Comparison of ENCODE assay signal across 22 cellular contexts in the genomic region with DNA sequence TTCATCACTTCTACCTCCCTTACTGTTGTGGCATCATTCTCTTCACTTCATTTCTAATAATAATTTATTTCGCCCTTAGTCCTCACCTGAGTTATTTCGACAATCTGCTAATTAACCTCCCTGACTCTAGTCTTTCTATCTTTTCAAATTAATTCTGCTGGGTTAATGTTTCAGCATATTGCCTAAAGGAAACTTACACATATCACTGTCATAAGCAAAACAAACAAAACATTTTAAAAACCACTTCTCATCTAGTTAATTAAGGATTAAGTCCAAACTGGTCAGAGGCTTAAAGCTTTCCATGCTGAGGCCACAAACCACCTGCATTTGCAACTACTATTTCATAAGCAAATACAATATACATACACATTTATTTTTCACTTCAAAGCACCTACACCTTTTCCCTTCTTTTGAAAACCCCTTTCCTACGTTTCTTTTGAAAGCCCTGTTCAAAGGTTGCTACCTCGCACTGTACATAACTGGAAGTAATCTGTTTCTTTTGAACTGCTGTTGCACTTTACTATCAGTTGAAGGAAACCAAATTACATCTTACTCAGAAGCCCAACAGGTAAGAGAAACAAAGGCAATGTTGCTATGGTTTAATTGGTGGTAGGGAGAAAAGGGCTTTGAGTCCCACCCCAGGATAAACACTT.
"Had no signal": no experiment of that assay in that cellular context is flagged by ENCODE, and none has a peak within 500 bp of the region (broad histone marks: within the 10 kb centered on the region; RNA-seq: fewer than 3 reads in every experiment).

No MANE protein-coding gene starts in this region.

- H3K9me3 Mint-ChIP-seq: effector memory CD8-positive, alpha-beta T cell; natural killer cell treated with Interleukin-12 subunit alpha and Interleukin-12 subunit beta and Interleukin-15 and Interleukin-18, amount 100 ng/mL, for 72 hours; neural progenitor cell; type B pancreatic cell had no signal

- H3K27me3 ChIP-seq: foreskin keratinocyte, hepatocyte, neural progenitor cell, ovary, right atrium auricular region, suprapubic skin, thyroid gland had no signal

- H3K36me3 Mint-ChIP-seq: natural killer cell treated with Interleukin-12 subunit alpha and Interleukin-12 subunit beta and Interleukin-15 and Interleukin-18, amount 100 ng/mL, for 72 hours had no signal

- H3K4me3 ChIP-seq: hepatocyte, lung, neural progenitor cell, ovary, right atrium auricular region, smooth muscle cell, suprapubic skin, thyroid gland had no signal

- H3K9me3 ChIP-seq: ovary, right atrium auricular region, suprapubic skin, thyroid gland had no signal

- H3K4me2 ChIP-seq: hepatocyte, neural progenitor cell, smooth muscle cell had no signal

- FAIRE-seq: urothelium cell line had no signal

- H3K9ac ChIP-seq: neural progenitor cell had no signal

- H3K4me1 Mint-ChIP-seq: neural progenitor cell had no signal

- H3K27me3 Mint-ChIP-seq: effector memory CD8-positive, alpha-beta T cell; natural killer cell treated with Interleukin-12 subunit alpha and Interleukin-12 subunit beta and Interleukin-15 and Interleukin-18, amount 100 ng/mL, for 72 hours; type B pancreatic cell had no signal

- H3K27ac ChIP-seq: foreskin keratinocyte, hepatocyte, neural progenitor cell, ovary, right atrium auricular region, suprapubic skin, thyroid gland had no signal

- H3K4me3 Mint-ChIP-seq: effector memory CD8-positive, alpha-beta T cell; natural killer cell treated with Interleukin-12 subunit alpha and Interleukin-12 subunit beta and Interleukin-15 and Interleukin-18, amount 100 ng/mL, for 72 hours; neural progenitor cell; type B pancreatic cell had no signal

- DNase-seq: effector memory CD8-positive, alpha-beta T cell; erythroblast; foreskin keratinocyte; head of caudate nucleus; left colon; left ventricle myocardium superior; mesenchymal stem cell; midbrain; nucleus accumbens; ovary; stimulated activated CD4-positive, alpha-beta T cell treated with anti-CD3 and anti-CD28 coated beads, Interleukin-2, amount 100 ng/mL, for 48 hours; stimulated activated naive CD8-positive, alpha-beta T cell treated with anti-CD3 and anti-CD28 coated beads, Interleukin-15, Interleukin-2, amounts not matched to agents 100 U/mL and 50 U/mL, for 24 hours; thyroid gland had no signal

- H3K27ac Mint-ChIP-seq: natural killer cell treated with Interleukin-12 subunit alpha and Interleukin-12 subunit beta and Interleukin-15 and Interleukin-18, amount 100 ng/mL, for 72 hours; neural progenitor cell; type B pancreatic cell had no signal

- H3K36me3 ChIP-seq: neural progenitor cell, ovary, right atrium auricular region, thyroid gland had no signal

- H2AFZ ChIP-seq: hepatocyte, neural progenitor cell had no signal

- ATAC-seq: effector memory CD8-positive, alpha-beta T cell; foreskin keratinocyte; left colon; left ventricle myocardium superior; natural killer cell treated with Interleukin-12 subunit alpha and Interleukin-12 subunit beta and Interleukin-15 and Interleukin-18, amount 100 ng/mL, for 72 hours; stimulated activated naive CD8-positive, alpha-beta T cell treated with anti-CD3 and anti-CD28 coated beads, Interleukin-15, Interleukin-2, amounts not matched to agents 100 U/mL and 50 U/mL, for 24 hours had no signal
